In the genomic region with DNA sequence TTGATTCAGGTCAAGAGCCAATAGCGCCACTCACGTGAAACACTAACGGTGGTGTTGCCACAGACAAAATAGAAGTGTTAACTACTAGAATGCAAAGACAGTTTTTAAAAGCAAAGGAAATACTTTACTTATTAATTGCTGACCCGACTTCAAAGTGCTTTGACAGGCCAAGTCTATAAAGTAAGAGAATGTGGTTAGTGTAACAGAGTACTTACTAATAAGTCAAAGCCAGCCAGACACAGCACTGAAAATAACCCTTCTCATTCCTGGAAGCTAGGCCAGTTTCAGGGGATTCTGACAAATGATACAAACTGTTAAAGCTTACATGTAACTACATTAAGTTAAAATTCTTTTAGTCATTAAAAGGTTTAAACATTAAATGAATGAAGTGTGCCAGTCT, we compare ENCODE assay signal across 31 cellular contexts. TPM values are rescaled to one million over a fixed set of nuclear protein-coding genes. Genes with fewer than 3 reads are reported as not detected.
"Had no signal": no experiment of that assay in that cellular context is flagged by ENCODE, and none has a peak within 500 bp of the region (broad histone marks: within the 10 kb centered on the region; RNA-seq: fewer than 3 reads in every experiment).

No MANE protein-coding gene starts in this region.

- H3K4me1 ChIP-seq: body of pancreas, colonic mucosa, gastrocnemius medialis, left lung, lower lobe of right lung, sigmoid colon, stomach, thyroid gland, upper lobe of left lung, vagina had no signal

- H3K79me2 ChIP-seq: hepatocyte had no signal

- H3K4me3 ChIP-seq: body of pancreas, colonic mucosa, gastrocnemius medialis, hepatocyte, left lung, lower lobe of right lung, sigmoid colon, smooth muscle cell, stomach, thyroid gland, upper lobe of left lung, vagina had no signal

- H3K36me3 ChIP-seq: colonic mucosa, gastrocnemius medialis, neutrophil, sigmoid colon, upper lobe of left lung, vagina had no signal

- H3K4me2 ChIP-seq: hepatocyte, smooth muscle cell had no signal

- DNase-seq: activated CD4-positive, alpha-beta T cell treated with anti-CD3 and anti-CD28 coated beads for 36 hours; activated CD4-positive, CD25-positive, alpha-beta regulatory T cell; activated CD8-positive, alpha-beta memory T cell treated with anti-CD3 and anti-CD28 coated beads, Interleukin-2, amount 10 ng/mL, durations not matched to agents 7 days and 5 days; activated CD8-positive, alpha-beta T cell treated with anti-CD3 and anti-CD28 coated beads, Interleukin-2, amount 10 ng/mL, durations not matched to agents 7 days and 5 days; activated naive CD4-positive, alpha-beta T cell; activated T-cell treated with anti-CD3 and anti-CD28 coated beads, Interleukin-2, amount 50 U/mL, for 48 hours; anterior cingulate cortex; body of pancreas; cerebellar nuclear complex; colonic mucosa; effector CD8-positive, alpha-beta T cell; erythroblast; gastrocnemius medialis; islet precursor cell; left lung; lower lobe of right lung; nephron progenitor cell; retina; sigmoid colon; stimulated activated CD4-positive, alpha-beta T cell treated with anti-CD3 and anti-CD28 coated beads, Interleukin-1b, Interleukin-23, amount 100 ng/mL, for 48 hours; stimulated activated CD4-positive, alpha-beta T cell treated with anti-CD3 and anti-CD28 coated beads, Interleukin-4, amount 100 ng/mL, for 4 hours; stimulated activated CD8-positive, alpha-beta memory T cell treated with anti-CD3 and anti-CD28 coated beads, Interleukin-4, amount 100 ng/mL, for 48 hours; stomach; T-helper 1 cell; thyroid gland; upper lobe of left lung had no signal

- H3K27ac ChIP-seq: body of pancreas, colonic mucosa, gastrocnemius medialis, hepatocyte, left lung, lower lobe of right lung, neutrophil, sigmoid colon, stomach, thyroid gland, upper lobe of left lung, vagina had no signal

- H2AFZ ChIP-seq: hepatocyte had no signal

- H3K27me3 ChIP-seq: body of pancreas, colonic mucosa, gastrocnemius medialis, hepatocyte, left lung, neutrophil, sigmoid colon, stomach, thyroid gland, upper lobe of left lung, vagina had no signal

- ATAC-seq: activated CD4-positive, alpha-beta T cell treated with anti-CD3 and anti-CD28 coated beads for 36 hours; activated CD8-positive, alpha-beta memory T cell treated with anti-CD3 and anti-CD28 coated beads, Interleukin-2, amount 10 ng/mL, durations not matched to agents 7 days and 5 days; activated CD8-positive, alpha-beta T cell treated with anti-CD3 and anti-CD28 coated beads, Interleukin-2, amount 10 ng/mL, durations not matched to agents 7 days and 5 days; body of pancreas; gastrocnemius medialis; left lung; lower lobe of right lung; stimulated activated memory B cell treated with anti-CD40 and anti-IgM and Interleukin-4, amounts not matched to agents 10 μg/mL and 1 μg/mL and 100 μg/mL, for 72 hours had no signal

- H3K9me3 ChIP-seq: body of pancreas, colonic mucosa, gastrocnemius medialis, left lung, lower lobe of right lung, neutrophil, sigmoid colon, stomach, thyroid gland, upper lobe of left lung, vagina had no signal

RNA-seq across cellular contexts. Expression of gene ENO4, which starts 50.3 kb away (rescaled TPM):
- total RNA-seq: activated CD4-positive, alpha-beta T cell treated with anti-CD3 and anti-CD28 coated beads for 36 hours; activated CD8-positive, alpha-beta memory T cell treated with anti-CD3 and anti-CD28 coated beads, Interleukin-2, amount 10 ng/mL, durations not matched to agents 7 days and 5 days; activated CD8-positive, alpha-beta T cell treated with anti-CD3 and anti-CD28 coated beads, Interleukin-2, amount 10 ng/mL, durations not matched to agents 7 days and 5 days; colonic mucosa; gastrocnemius medialis; vagina had no signal
